In the genomic region with DNA sequence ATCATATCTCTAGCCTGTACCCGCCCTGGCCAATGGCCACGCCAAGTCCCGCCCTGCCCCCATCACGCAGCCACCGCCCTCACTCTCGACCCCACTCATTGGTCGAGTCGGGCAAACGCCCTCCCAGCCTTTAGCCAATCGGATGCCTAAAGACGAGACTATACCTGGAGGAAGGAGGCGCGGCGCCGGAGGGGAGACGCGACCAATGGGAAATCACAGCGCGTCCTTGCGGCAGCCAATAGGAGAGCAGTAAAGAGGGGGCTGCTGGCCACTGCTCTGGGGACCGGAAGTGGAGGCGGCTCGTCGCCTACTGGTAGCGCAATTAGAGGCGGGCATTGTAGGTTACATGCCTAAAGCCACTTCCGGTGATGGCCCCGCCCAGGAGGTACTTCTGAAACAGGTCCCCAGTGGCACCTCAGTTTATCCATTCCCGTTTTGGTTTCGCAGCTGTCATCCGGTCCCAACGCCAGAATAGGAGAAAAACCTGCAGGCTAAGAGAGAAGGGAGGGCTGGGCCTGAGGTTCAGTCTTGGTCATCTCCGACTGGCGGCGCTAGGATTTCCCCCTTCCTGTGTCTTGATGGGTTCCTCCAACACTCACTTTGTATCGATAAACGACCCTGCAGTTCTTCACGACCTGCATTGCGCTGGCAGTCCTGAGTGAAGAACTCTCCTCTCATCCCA, we compare ENCODE assay signal across 8 cellular contexts. TPM values are rescaled to one million over a fixed set of nuclear protein-coding genes. Genes with fewer than 3 reads are reported as not detected.
DNase-seq lines count a peak whose midpoint lies in the region; ATAC-seq and TF ChIP-seq lines count a peak whose summit lies in the region.

No MANE protein-coding gene starts in this region.

- H3K9me3 ChIP-seq in Panc1 (ENCODE audit: control insufficient read depth, insufficient read depth, low read depth, low read length) (no peaks in the 10 kb centered on the region), esophagus muscularis mucosa (no peaks in the 10 kb centered on the region), muscle layer of colon (ENCODE audit: low read length) (no peaks in the 10 kb centered on the region)

- H3K9me3 Mint-ChIP-seq in activated T-cell treated with anti-CD3 and anti-CD28 coated beads, Interleukin-2, amount 50 U/mL, for 72 hours = no peaks in the 10 kb centered on the region

- H3K4me3 ChIP-seq in KMS-11 (IDR thresholded peaks at IDR 0.05; ENCODE audit: insufficient read depth, low read depth, low read length) = no peak overlapping the region
- H3K4me3 ChIP-seq in Panc1 (ENCODE audit: low read depth in 2 of 2, low read length in 2 of 2) = peak overlapping the region; percentile 87 to 95
- peak overlapping the region; percentile 65 to 79 (median 78) for H3K4me3 ChIP-seq in esophagus muscularis mucosa
- peak overlapping the region; percentile 75 to 97 for H3K4me3 ChIP-seq in muscle layer of colon (ENCODE audit: low read depth in 1 of 2, low read length in 2 of 2)

- no peaks in the 10 kb centered on the region for H4K20me1 ChIP-seq in KMS-11 (ENCODE audit: insufficient read depth)

- TF ChIP-seq POLR2A in esophagus muscularis mucosa (IDR thresholded peaks at IDR 0.05; ENCODE audit: low read depth) = no peak

- H3K4me3 Mint-ChIP-seq in activated T-cell treated with anti-CD3 and anti-CD28 coated beads, Interleukin-2, amount 50 U/mL, for 72 hours = peak overlapping the region; percentile 94 to 96

- H3K27ac Mint-ChIP-seq in activated T-cell treated with anti-CD3 and anti-CD28 coated beads, Interleukin-2, amount 50 U/mL, for 72 hours = peak overlapping the region; percentile 91

- BruUV-seq in Panc1 (replicated peaks; lab: Mats Ljungman, UMichigan) = no TSS peak

- H3K79me2 ChIP-seq in KMS-11 (ENCODE audit: insufficient read depth, low read depth) = no peaks in the 10 kb centered on the region

- in situ Hi-C loops in Panc1 (cut with HindIII; ENCODE audit: low pct_unique_long_range_greater_than_20kb, low sequenced_read_pairs) = no loop called here

- 0% methylated on average over 24 of the region's 39 CpGs for WGBS in esophagus muscularis mucosa

- H2AFZ ChIP-seq in KMS-11 (ENCODE audit: low read depth) = peak overlapping the region; percentile 86

- POLR2A ChIA-PET in Panc1 (lab: Charles Lee) = interaction anchor here (1.0 to 1.3 kb wide), 3 partner anchors 113 to 174 kb away, joined by 4 to 6 read pairs (median 4); a partner anchor contains a TSS

- no peaks in the 10 kb centered on the region for H3K27me3 Mint-ChIP-seq in activated T-cell treated with anti-CD3 and anti-CD28 coated beads, Interleukin-2, amount 50 U/mL, for 72 hours (ENCODE audit: low read depth)

- peak overlapping the region; percentile 82; the same call in 1 of the 2 replicates for H3K9ac ChIP-seq in KMS-11
- peak overlapping the region; percentile 68 for H3K9ac ChIP-seq in muscle layer of colon (ENCODE audit: low read length)

- DNase-seq in DMS79 treated with DMSO at 0.1 percent for 48 hours (lab: John Stamatoyannopoulos, UW) (peak; percentile 98), Panc1 (ENCODE audit: low read depth, low spot score) (peak; percentile 93), esophagus muscularis mucosa (ENCODE audit: extremely low spot score) (peak; percentile 100)
- DNase-seq in activated T-cell treated with anti-CD3 and anti-CD28 coated beads, Interleukin-2, amount 50 U/mL, for 72 hours = peak; percentile 99 to 100
- DNase-seq in stimulated activated CD8-positive, alpha-beta memory T cell treated with anti-CD3 and anti-CD28 coated beads, Interleukin-7, amount 100 ng/mL, for 1 hour (ENCODE audit: low read depth in 2 of 2) = peak; percentile 96 to 98

- peak; percentile 82 for ATAC-seq in GM21786 (IDR thresholded peaks at IDR 0.05; ENCODE audit: unreplicated experiment)
- peak; percentile 90 for ATAC-seq in Panc1
- ATAC-seq in activated T-cell treated with anti-CD3 and anti-CD28 coated beads, Interleukin-2, amount 50 U/mL, for 72 hours (replicated peaks in 1 of 2) = peak; percentile 85 to 88

- peak overlapping the region; percentile 62 for H3K4me2 ChIP-seq in KMS-11

- intact Hi-C loops in Panc1 (cut with micrococcal nuclease; ENCODE audit: unreplicated experiment) (loop anchor here (10.0 kb wide), 1 partner anchor 117 kb away; no protein-coding TSS in a partner anchor), esophagus muscularis mucosa (cut with DNase I) (loop anchor here (2.0 to 10.0 kb wide), 4 partner anchors 114 to 637 kb away; a partner anchor contains a TSS)

- CTCF ChIA-PET in Panc1 (lab: Charles Lee) = interaction anchor here (0.6 kb wide), 1 partner anchor 418 kb away, joined by 3 read pairs; no protein-coding TSS in a partner anchor

- H3K27ac ChIP-seq in KMS-11 (peak overlapping the region; percentile 83), Panc1 (ENCODE audit: low read length) (peak overlapping the region; percentile 82), esophagus muscularis mucosa (replicated peaks in 1 of 4) (peak overlapping the region; percentile 93 to 99 (median 94)), muscle layer of colon (ENCODE audit: low read depth, low read length) (peak overlapping the region; percentile 90)

- H3K4me1 ChIP-seq in KMS-11 (ENCODE audit: low read depth, poor library complexity, severe bottlenecking) = peaks cover 28% of the 10 kb centered on the region
- H3K4me1 ChIP-seq in Panc1 (ENCODE audit: control insufficient read depth, insufficient read depth, low read length) = peaks cover 9% of the 10 kb centered on the region; the same call in 1 of the 2 replicates
- H3K4me1 ChIP-seq in esophagus muscularis mucosa = peaks cover 33 to 62% (median 59%) of the 10 kb centered on the region in 4 donors
- peaks cover 31% of the 10 kb centered on the region for H3K4me1 ChIP-seq in muscle layer of colon (ENCODE audit: insufficient read depth, low read length)

- no peak; the same call in 1 of the 2 replicates for TF ChIP-seq CTCF in KMS-11 (conservative IDR thresholded peaks at IDR 0.05; ENCODE audit: low read depth, low read length)
- no peak for TF ChIP-seq CTCF in Panc1 (IDR thresholded peaks at IDR 0.05)
- TF ChIP-seq CTCF in esophagus muscularis mucosa (IDR thresholded peaks at IDR 0.05) = no peak

- TF ChIP-seq EP300 in esophagus muscularis mucosa (IDR thresholded peaks at IDR 0.05) = no peak

- H3K36me3 ChIP-seq in KMS-11 (ENCODE audit: insufficient read depth) (no peaks in the 10 kb centered on the region), Panc1 (ENCODE audit: control insufficient read depth, insufficient read depth, low read length) (no peaks in the 10 kb centered on the region; the same call in 1 of the 2 replicates), esophagus muscularis mucosa (peaks cover 0 to 5% (median 0%) of the 10 kb centered on the region in 4 donors), muscle layer of colon (ENCODE audit: insufficient read depth, low read length) (no peaks in the 10 kb centered on the region)

- H3K36me3 Mint-ChIP-seq in activated T-cell treated with anti-CD3 and anti-CD28 coated beads, Interleukin-2, amount 50 U/mL, for 72 hours (ENCODE audit: insufficient read depth in 2 of 2) = peaks cover 0 to 4% of the 10 kb centered on the region in 2 donors

- H3K4me1 Mint-ChIP-seq in activated T-cell treated with anti-CD3 and anti-CD28 coated beads, Interleukin-2, amount 50 U/mL, for 72 hours (ENCODE audit: low read depth) = peaks cover 29% of the 10 kb centered on the region

- H3K27me3 ChIP-seq in KMS-11 (ENCODE audit: insufficient read depth, low read depth) = no peaks in the 10 kb centered on the region
- no peaks in the 10 kb centered on the region for H3K27me3 ChIP-seq in Panc1 (ENCODE audit: control insufficient read depth, insufficient read depth, low read length)
- no peaks in the 10 kb centered on the region for H3K27me3 ChIP-seq in esophagus muscularis mucosa
- H3K27me3 ChIP-seq in muscle layer of colon (ENCODE audit: control insufficient read depth in 1 of 2, insufficient read depth in 2 of 2, low read length in 2 of 2) = no peaks in the 10 kb centered on the region

RNA-seq across cellular contexts. Expression of a gene that starts 3.6 kb away (rescaled TPM):
- total RNA-seq in Panc1 (2021; ENCODE audit: unreplicated experiment) (20.8 TPM), esophagus muscularis mucosa (10 to 100 TPM; 24.4 to 29.9 (median 28.4) TPM)
- polyA plus RNA-seq in Panc1 (2012; ENCODE audit: insufficient read length) = 11.5 TPM
- 10 to 100 TPM; 75.5 to 88.4 TPM for total RNA-seq in activated T-cell treated with anti-CD3 and anti-CD28 coated beads, Interleukin-2, amount 50 U/mL, for 72 hours

RNA-seq across cellular contexts. Expression of a gene that starts 29.9 kb away (rescaled TPM):
- total RNA-seq in Panc1 (2021; ENCODE audit: unreplicated experiment) (not detected), esophagus muscularis mucosa (under 1 TPM in 2 of 4 donors, not detected in 2; under 0.01 to 0.13 TPM)
- polyA plus RNA-seq in Panc1 (2012; ENCODE audit: insufficient read length) = not detected
- 1 to 10 TPM; 2.9 to 3.3 TPM for total RNA-seq in activated T-cell treated with anti-CD3 and anti-CD28 coated beads, Interleukin-2, amount 50 U/mL, for 72 hours
